In genomic region chr17:32993977-32994376, GRCh38 we compare ENCODE assay signal across 15 cellular contexts. TPM values are rescaled to one million over a fixed set of nuclear protein-coding genes. Genes with fewer than 3 reads are reported as not detected.
"Had no signal": no experiment of that assay in that cellular context is flagged by ENCODE, and none has a peak within 500 bp of the region (broad histone marks: within the 10 kb centered on the region; RNA-seq: fewer than 3 reads in every experiment).

No MANE protein-coding gene starts in this region.

- H3K27ac ChIP-seq: dorsolateral prefrontal cortex, epithelial cell of prostate, foreskin keratinocyte, upper lobe of right lung had no signal

- ATAC-seq: foreskin keratinocyte, sciatic nerve, upper lobe of right lung had no signal

- DNase-seq: activated CD4-positive, alpha-beta T cell treated with anti-CD3 and anti-CD28 coated beads, Interleukin-2, amount 10 ng/mL, durations not matched to agents 7 days and 5 days; activated gamma-delta T cell treated with Interleukin-2 at 50 U/mL for 16 hours; activated naive CD8-positive, alpha-beta T cell treated with anti-CD3 and anti-CD28 coated beads for 36 hours; amniotic stem cell; foreskin keratinocyte; glutamatergic neuron; hippocampal formation; islet precursor cell; stimulated activated CD4-positive, alpha-beta T cell treated with anti-CD3 and anti-CD28 coated beads, Interleukin-4, amount 100 ng/mL, for 1 hour; upper lobe of right lung had no signal

- H3K4me3 ChIP-seq: dorsolateral prefrontal cortex, lung, smooth muscle cell, upper lobe of right lung had no signal

RNA-seq across cellular contexts. Expression of gene SPACA3, which starts 2.3 kb away (rescaled TPM):
- polyA plus RNA-seq: foreskin keratinocyte, smooth muscle cell had no signal
